ENCODE assay signal across 16 cellular contexts in the genomic region with DNA sequence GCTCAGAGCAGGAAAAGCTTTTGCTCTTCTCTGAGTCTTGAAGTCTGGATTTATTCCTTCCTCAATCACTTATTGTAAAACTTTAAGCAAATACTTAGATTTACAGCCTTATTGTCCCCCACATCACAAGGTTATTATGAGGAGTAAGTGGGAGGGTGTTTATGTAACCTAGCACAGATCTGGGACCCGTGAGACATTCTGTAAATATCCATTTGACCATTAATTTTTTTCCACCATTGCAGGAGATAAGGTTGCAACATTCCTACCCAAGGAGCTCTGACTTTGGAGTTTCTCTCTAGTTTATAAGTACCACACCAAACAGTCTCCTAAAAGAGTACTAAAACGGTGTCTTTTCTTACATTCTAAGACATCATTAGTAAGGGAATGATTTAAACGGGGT. TPM values are rescaled to one million over a fixed set of nuclear protein-coding genes. Genes with fewer than 3 reads are reported as not detected.
DNase-seq lines count a peak whose midpoint lies in the region; TF ChIP-seq lines count a peak whose summit lies in the region.
"Had no signal": no experiment of that assay in that cellular context is flagged by ENCODE, and none has a peak within 500 bp of the region (broad histone marks: within the 10 kb centered on the region; RNA-seq: fewer than 3 reads in every experiment).

No MANE protein-coding gene starts in this region.

- H3K4me1 Mint-ChIP-seq in endodermal cell, result peaks cover 29% of the 10 kb centered on the region
- H3K4me1 Mint-ChIP-seq: activated CD4-positive, alpha-beta T cell treated with anti-CD3 and anti-CD28 coated beads for 36 hours; activated naive CD4-positive, alpha-beta T cell treated with anti-CD3 and anti-CD28 coated beads, Interleukin-2, amount 10 ng/mL, durations not matched to agents 7 days and 5 days; central memory CD8-positive, alpha-beta T cell; GM23338 had no signal

- peaks cover 9% of the 10 kb centered on the region for H3K9me3 Mint-ChIP-seq in endodermal cell
- H3K9me3 Mint-ChIP-seq: activated naive CD4-positive, alpha-beta T cell treated with anti-CD3 and anti-CD28 coated beads, Interleukin-2, amount 10 ng/mL, durations not matched to agents 7 days and 5 days; central memory CD8-positive, alpha-beta T cell had no signal

- no peaks in the 10 kb centered on the region for H3K79me2 ChIP-seq in PC-9 (ENCODE audit: low read depth)

- no peaks in the 10 kb centered on the region for H3K9me2 ChIP-seq in PC-9 (ENCODE audit: insufficient read depth)

- POLR2A ChIA-PET in BJ (lab: Charles Lee), result interaction anchor here (0.6 kb wide), 2 partner anchors 183 to 235 kb away, joined by 3 to 5 read pairs; no protein-coding TSS in a partner anchor
- POLR2A ChIA-PET in PC-9 (lab: Charles Lee; ENCODE audit: unreplicated experiment), result no interaction called here

- no peak overlapping the region for H3K4me3 ChIP-seq in BJ (ENCODE audit: low read depth, low read length)
- no peak overlapping the region for H3K4me3 ChIP-seq in PC-9
- H3K4me3 ChIP-seq in endodermal cell (ENCODE audit: low read length), result no peak overlapping the region
- H3K4me3 ChIP-seq: BLaER1, GM23338, stomach had no signal

- H3K27me3 ChIP-seq in BJ (ENCODE audit: control insufficient read depth, insufficient read depth, low read length) (no peaks in the 10 kb centered on the region), PC-9 (ENCODE audit: insufficient read depth, low read depth) (no peaks in the 10 kb centered on the region), endodermal cell (ENCODE audit: control insufficient read depth, insufficient read depth, low read length, poor library complexity, severe bottlenecking) (no peaks in the 10 kb centered on the region)
- H3K27me3 ChIP-seq: BLaER1, stomach had no signal

- 0 out of 2 replicates have a peak overlapping the region, but pooled peaks have one; percentile 4 for H3K4me2 ChIP-seq in PC-9
- H3K4me2 ChIP-seq: BLaER1, GM23338 had no signal

- H3K9ac ChIP-seq in endodermal cell (ENCODE audit: extremely low read depth, low read length, poor library complexity, severe bottlenecking), result no peak overlapping the region
- H3K9ac ChIP-seq: BLaER1 had no signal

- no peak overlapping the region for H2AFZ ChIP-seq in PC-9
- H2AFZ ChIP-seq: GM23338 had no signal

- H3K36me3 Mint-ChIP-seq in endodermal cell (ENCODE audit: low read depth), result no peaks in the 10 kb centered on the region
- H3K36me3 Mint-ChIP-seq: activated naive CD4-positive, alpha-beta T cell treated with anti-CD3 and anti-CD28 coated beads, Interleukin-2, amount 10 ng/mL, durations not matched to agents 7 days and 5 days had no signal

- no peak overlapping the region for H3K27ac Mint-ChIP-seq in endodermal cell
- H3K27ac Mint-ChIP-seq: activated CD4-positive, alpha-beta T cell treated with anti-CD3 and anti-CD28 coated beads for 36 hours; activated naive CD4-positive, alpha-beta T cell treated with anti-CD3 and anti-CD28 coated beads, Interleukin-2, amount 10 ng/mL, durations not matched to agents 7 days and 5 days; GM23338 had no signal

- WGBS in endodermal cell (ENCODE audit: insufficient coverage in 1 of 2, insufficient read length in 1 of 2), 2 experiments, result 88 to 100% methylated on average over 2 to 3 of the region's 3 CpGs

- CTCF ChIA-PET in BJ (lab: Yijun Ruan, JAX) (interaction anchor here (1.0 to 2.5 kb wide), 6 partner anchors 11 to 177 kb away, joined by 3 to 12 read pairs (median 5); a partner anchor contains a TSS), PC-9 (lab: Charles Lee) (no interaction called here)

- DNase-seq in BJ (ENCODE audit: low read depth), result peak; percentile 59
- DNase-seq in PC-9, result peak in 1 of 2 experiments; percentile 62
- peak; percentile 62 for DNase-seq in fibroblast of peridontal ligament (ENCODE audit: extremely low read depth)
- DNase-seq in renal cortical epithelial cell (ENCODE audit: low read depth), result peak; percentile 70
- DNase-seq in NCI-H2171 treated with DMSO at 0.1 percent for 48 hours (lab: John Stamatoyannopoulos, UW), result no peak
- DNase-seq in endodermal cell, result no peak
- no peak for DNase-seq in cardiac septum (ENCODE audit: low spot score)
- no peak for DNase-seq in DMS53 treated with DMSO at 0.1 percent for 48 hours (lab: John Stamatoyannopoulos, UW; ENCODE audit: unreplicated experiment)
- DNase-seq: activated CD4-positive, alpha-beta T cell treated with anti-CD3 and anti-CD28 coated beads for 36 hours; activated naive CD4-positive, alpha-beta T cell treated with anti-CD3 and anti-CD28 coated beads, Interleukin-2, amount 10 ng/mL, durations not matched to agents 7 days and 5 days; NCI-H187; NCI-H524 treated with DMSO at 0.1 percent for 48 hours; stomach had no signal

- H3K36me3 ChIP-seq in BJ (ENCODE audit: control insufficient read depth, insufficient read depth, low read length), result no peaks in the 10 kb centered on the region
- no peaks in the 10 kb centered on the region for H3K36me3 ChIP-seq in PC-9 (ENCODE audit: low read depth)
- H3K36me3 ChIP-seq in endodermal cell (ENCODE audit: control insufficient read depth, insufficient read depth, low read length), result no peaks in the 10 kb centered on the region
- H3K36me3 ChIP-seq: BLaER1, stomach had no signal

- H3K4me1 ChIP-seq in PC-9 (replicated peaks; ENCODE audit: insufficient read depth) (peaks cover 32% of the 10 kb centered on the region), endodermal cell (ENCODE audit: control insufficient read depth, insufficient read depth, low read length) (peaks cover 9% of the 10 kb centered on the region)
- H3K4me1 ChIP-seq: BLaER1 had no signal

- peaks cover 7% of the 10 kb centered on the region for H3K27me3 Mint-ChIP-seq in endodermal cell (ENCODE audit: insufficient read depth)

- H3K4me3 Mint-ChIP-seq in endodermal cell, result no peak overlapping the region
- H3K4me3 Mint-ChIP-seq: activated CD4-positive, alpha-beta T cell treated with anti-CD3 and anti-CD28 coated beads for 36 hours; activated naive CD4-positive, alpha-beta T cell treated with anti-CD3 and anti-CD28 coated beads, Interleukin-2, amount 10 ng/mL, durations not matched to agents 7 days and 5 days; central memory CD8-positive, alpha-beta T cell; GM23338 had no signal

- H3K9me3 ChIP-seq in PC-9 (ENCODE audit: insufficient read depth, low read depth) (no peaks in the 10 kb centered on the region), endodermal cell (ENCODE audit: control insufficient read depth, low read length) (peaks cover 7% of the 10 kb centered on the region)
- H3K9me3 ChIP-seq: BLaER1, stomach had no signal

- no TSS peak for BruUV-seq in PC-9 (replicated peaks; lab: Mats Ljungman, UMichigan)

- intact Hi-C loops in PC-9 (cut with micrococcal nuclease; ENCODE audit: unreplicated experiment) (no loop called here), cardiac septum (cut with DNase I) (loop anchor here (5.0 kb wide), 1 partner anchor 61 kb away; no protein-coding TSS in a partner anchor)

- peaks cover 14% of the 10 kb centered on the region; the same call in 1 of the 2 replicates for H3F3A ChIP-seq in PC-9 (ENCODE audit: insufficient read depth, low read depth)

- H3K27ac ChIP-seq in PC-9 (0 out of 2 replicates have a peak overlapping the region, but pooled peaks have one; percentile 21), endodermal cell (ENCODE audit: low read depth, low read length) (no peak overlapping the region)
- H3K27ac ChIP-seq: BLaER1 had no signal

- TF ChIP-seq CTCF in BJ (IDR thresholded peaks at IDR 0.05; ENCODE audit: insufficient read depth, low read depth, low read length) (no peak), PC-9 (conservative IDR thresholded peaks at IDR 0.05) (no peak), endodermal cell (conservative IDR thresholded peaks at IDR 0.05) (no peak)

- no peaks in the 10 kb centered on the region for H4K20me1 ChIP-seq in PC-9 (ENCODE audit: insufficient read depth)
- H4K20me1 ChIP-seq: BLaER1 had no signal

RNA-seq across cellular contexts. Expression of a gene that starts 52.1 kb away (rescaled TPM):
- 53.4 and 105 TPM in 2 replicates for polyA plus RNA-seq in BJ (2011; rRNA removed)
- 98.2 and 128 TPM in 2 replicates for polyA minus RNA-seq in BJ (2011; rRNA and poly(A)+ RNA removed)
- 17.0 and 26.2 TPM in 2 replicates for total RNA-seq in PC-9 (2021)
- total RNA-seq in renal cortical epithelial cell, result 7.1 and 25.8 TPM in 2 replicates
- total RNA-seq in endodermal cell, result 10 to 100 TPM; 33.8 to 41.6 TPM
- 35.4 TPM for polyA plus RNA-seq in endodermal cell (2013, experiment 1 of 2)
- polyA plus RNA-seq in endodermal cell (2013, experiment 2 of 2), result 34.4 TPM
- 84.3 TPM for total RNA-seq in cardiac septum

Comparison
In these comparisons a context has a peak if more than half of its experiments do, and no peak if none do; other contexts are left out.
1. DNase-seq: peak in BJ (single experiment), fibroblast of peridontal ligament (single experiment) and renal cortical epithelial cell (single experiment); none in NCI-H2171 treated with DMSO at 0.1 percent for 48 hours (single experiment), endodermal cell (single experiment), cardiac septum (single experiment) and DMS53 treated with DMSO at 0.1 percent for 48 hours (single experiment).